Comparison of ENCODE assay signal across 24 cellular contexts in genomic region chr4:41752081-41752836, GRCh38. TPM values are rescaled to one million over a fixed set of nuclear protein-coding genes. Genes with fewer than 3 reads are reported as not detected.
"Had no signal": no experiment of that assay in that cellular context is flagged by ENCODE, and none has a peak within 500 bp of the region (broad histone marks: within the 10 kb centered on the region; RNA-seq: fewer than 3 reads in every experiment).

No MANE protein-coding gene starts in this region.

- H3K4me1 Mint-ChIP-seq: activated B cell treated with CpG ODN at 0.5 μM for 24 hours; activated CD4-positive, alpha-beta T cell treated with anti-CD3 and anti-CD28 coated beads, Interleukin-2, amount 10 ng/mL, durations not matched to agents 24 days and 14 days; immature natural killer cell had no signal

- H3K27ac ChIP-seq: colonic mucosa, esophagus muscularis mucosa, hepatocyte, lower lobe of right lung, psoas muscle had no signal

- H3K4me3 ChIP-seq: colonic mucosa, esophagus muscularis mucosa, hepatocyte, lower lobe of right lung, psoas muscle had no signal

- H3K36me3 Mint-ChIP-seq: activated naive CD8-positive, alpha-beta T cell; brain had no signal

- H3K27ac Mint-ChIP-seq: activated B cell treated with CpG ODN at 0.5 μM for 24 hours; activated CD4-positive, alpha-beta T cell treated with anti-CD3 and anti-CD28 coated beads, Interleukin-2, amount 10 ng/mL, durations not matched to agents 24 days and 14 days; activated CD8-positive, alpha-beta T cell treated with anti-CD3 and anti-CD28 coated beads, Interleukin-2, amount 10 ng/mL, durations not matched to agents 7 days and 5 days; activated naive CD8-positive, alpha-beta T cell; activated T-cell treated with anti-CD3 and anti-CD28 coated beads, Interleukin-2, amount 50 U/mL, for 72 hours; immature natural killer cell; nephron; stimulated activated naive CD8-positive, alpha-beta T cell treated with anti-CD3 and anti-CD28 coated beads, Interleukin-15, amount 100 ng/mL, for 72 hours had no signal

- H3K4me1 ChIP-seq: colonic mucosa, lower lobe of right lung, psoas muscle had no signal

- H3K9me3 ChIP-seq: colonic mucosa, esophagus muscularis mucosa, lower lobe of right lung, psoas muscle had no signal

- DNase-seq: activated B cell treated with CpG ODN at 0.5 μM for 24 hours; activated CD4-positive, alpha-beta T cell treated with anti-CD3 and anti-CD28 coated beads, Interleukin-2, amount 10 ng/mL, durations not matched to agents 24 days and 14 days; activated CD8-positive, alpha-beta memory T cell treated with anti-CD3 and anti-CD28 coated beads, Interleukin-2, amount 50 U/mL, for 4 hours; activated CD8-positive, alpha-beta T cell treated with anti-CD3 and anti-CD28 coated beads, Interleukin-2, amount 10 ng/mL, durations not matched to agents 7 days and 5 days; activated gamma-delta T cell; amniotic stem cell; central memory CD4-positive, alpha-beta T cell; colonic mucosa; immature natural killer cell; left cardiac atrium; lower lobe of right lung; psoas muscle; stimulated activated naive CD8-positive, alpha-beta T cell treated with anti-CD3 and anti-CD28 coated beads, Interleukin-15, amount 100 ng/mL, for 72 hours; T-helper 2 cell had no signal

- H3K9me3 Mint-ChIP-seq: activated B cell treated with CpG ODN at 0.5 μM for 24 hours; activated T-cell treated with anti-CD3 and anti-CD28 coated beads, Interleukin-2, amount 50 U/mL, for 72 hours; nephron had no signal

- ATAC-seq: activated CD8-positive, alpha-beta T cell treated with anti-CD3 and anti-CD28 coated beads, Interleukin-2, amount 10 ng/mL, durations not matched to agents 7 days and 5 days; activated T-cell treated with anti-CD3 and anti-CD28 coated beads, Interleukin-2, amount 50 U/mL, for 72 hours; left cardiac atrium; lower lobe of right lung; psoas muscle; sciatic nerve had no signal

- H3K36me3 ChIP-seq: colonic mucosa, esophagus muscularis mucosa, lower lobe of right lung had no signal

- H3K4me3 Mint-ChIP-seq: activated B cell treated with CpG ODN at 0.5 μM for 24 hours; activated CD4-positive, alpha-beta T cell treated with anti-CD3 and anti-CD28 coated beads, Interleukin-2, amount 10 ng/mL, durations not matched to agents 24 days and 14 days; activated CD8-positive, alpha-beta T cell treated with anti-CD3 and anti-CD28 coated beads, Interleukin-2, amount 10 ng/mL, durations not matched to agents 7 days and 5 days; activated naive CD8-positive, alpha-beta T cell; immature natural killer cell; nephron; stimulated activated naive CD8-positive, alpha-beta T cell treated with anti-CD3 and anti-CD28 coated beads, Interleukin-15, amount 100 ng/mL, for 72 hours had no signal

RNA-seq across cellular contexts. Expression of gene PHOX2B, which starts 3.7 kb away (rescaled TPM):
- total RNA-seq: activated B cell treated with CpG ODN at 0.5 μM for 24 hours; activated CD4-positive, alpha-beta T cell treated with anti-CD3 and anti-CD28 coated beads, Interleukin-2, amount 10 ng/mL, durations not matched to agents 24 days and 14 days; activated CD8-positive, alpha-beta T cell treated with anti-CD3 and anti-CD28 coated beads, Interleukin-2, amount 10 ng/mL, durations not matched to agents 7 days and 5 days; activated T-cell treated with anti-CD3 and anti-CD28 coated beads, Interleukin-2, amount 50 U/mL, for 72 hours; hepatocyte; left cardiac atrium; lower lobe of right lung; osteocyte; psoas muscle; sciatic nerve; temporal lobe; ureter had no signal
